ENCODE assay signal across 25 cellular contexts in genomic region chr13:25948910-25949309, GRCh38.
"Had no signal": no experiment of that assay in that cellular context is flagged by ENCODE, and none has a peak within 500 bp of the region (broad histone marks: within the 10 kb centered on the region; RNA-seq: fewer than 3 reads in every experiment).

No MANE protein-coding gene starts in this region.

- DNase-seq: activated CD4-positive, alpha-beta memory T cell treated with anti-CD3 and anti-CD28 coated beads, Interleukin-2, amount 10 ng/mL, durations not matched to agents 7 days and 5 days; activated CD4-positive, alpha-beta T cell treated with anti-CD3 and anti-CD28 coated beads for 1 hour; activated CD4-positive, alpha-beta T cell treated with anti-CD3 and anti-CD28 coated beads, Interleukin-2, amount 10 ng/mL, durations not matched to agents 7 days and 5 days; activated gamma-delta T cell treated with Interleukin-2 at 50 U/mL for 16 hours; activated naive CD4-positive, alpha-beta T cell treated with anti-CD3 and anti-CD28 coated beads, Interleukin-2, amount 50 U/mL, for 16 hours; activated T-cell treated with anti-CD3 and anti-CD28 coated beads, Interleukin-2, amount 50 U/mL, for 4 hours; amniotic stem cell; effector memory CD8-positive, alpha-beta T cell; foreskin fibroblast; heart right ventricle; left lung; lower lobe of right lung; mucosa of descending colon; right cardiac atrium; spleen; stimulated activated CD4-positive, alpha-beta T cell treated with anti-CD3 and anti-CD28 coated beads, Interleukin-2, amount 100 ng/mL, for 48 hours; stimulated activated naive CD8-positive, alpha-beta T cell treated with anti-CD3 and anti-CD28 coated beads, Interleukin-15, Interleukin-2, amounts not matched to agents 100 U/mL and 50 U/mL, for 24 hours; T-helper 2 cell; testis; transverse colon had no signal

- ATAC-seq: activated T-helper 17 cell treated with anti-CD3 and anti-CD28 coated beads, Interleukin-2, amount 50 U/mL, for 72 hours; effector memory CD8-positive, alpha-beta T cell; esophagus mucosa; heart right ventricle; left lung; lower lobe of right lung; mucosa of descending colon; natural killer cell treated with Interleukin-12 subunit alpha and Interleukin-12 subunit beta and Interleukin-15 and Interleukin-18, amount 100 ng/mL, for 72 hours; right cardiac atrium; stimulated activated naive CD8-positive, alpha-beta T cell treated with anti-CD3 and anti-CD28 coated beads, Interleukin-15, Interleukin-2, amounts not matched to agents 100 U/mL and 50 U/mL, for 24 hours; WTC11 had no signal

- H3K27ac ChIP-seq: coronary artery, heart right ventricle, left lung, lower lobe of right lung, spleen, testis, transverse colon had no signal

- H3K27me3 ChIP-seq: left lung, spleen, testis, transverse colon had no signal

- H3K4me3 ChIP-seq: coronary artery, heart right ventricle, left lung, lower lobe of right lung, mucosa of descending colon, spleen, testis, transverse colon had no signal

- H3K4me1 ChIP-seq: heart right ventricle, left lung, lower lobe of right lung, spleen, testis, transverse colon had no signal
